Comparison of ENCODE assay signal across 15 cellular contexts in the genomic region with DNA sequence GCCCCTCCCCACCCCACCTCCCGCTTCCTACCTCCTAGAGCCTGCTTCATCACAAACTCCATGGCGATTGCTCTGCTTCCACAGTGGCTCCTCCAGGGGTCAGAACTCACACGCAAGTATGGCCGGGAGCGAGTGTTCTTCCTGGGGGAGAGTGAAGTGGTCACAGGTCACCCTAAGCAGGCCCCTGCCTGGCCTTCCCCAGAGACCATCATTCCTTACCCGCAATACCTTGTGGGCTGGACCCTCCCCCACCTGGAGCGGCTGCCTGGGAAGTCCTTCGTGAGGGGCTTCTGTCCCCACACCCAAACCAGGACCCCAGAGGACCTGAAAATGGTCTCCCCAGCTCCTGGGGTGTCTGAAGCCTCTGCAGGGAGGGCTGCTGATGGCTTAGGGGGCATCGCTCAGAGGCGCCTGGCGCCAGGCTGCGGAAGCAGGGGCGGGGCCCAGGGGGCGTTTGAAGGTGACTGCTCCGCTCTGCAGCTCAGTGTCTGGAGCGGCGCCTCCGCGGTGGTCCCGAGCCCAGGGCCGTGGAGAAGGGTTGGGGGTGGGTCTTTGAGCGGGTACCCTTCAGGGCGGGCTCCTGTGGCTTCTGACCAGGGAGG. TPM values are rescaled to one million over a fixed set of nuclear protein-coding genes. Genes with fewer than 3 reads are reported as not detected.
DNase-seq lines count a peak whose midpoint lies in the region; ATAC-seq, FAIRE-seq and TF ChIP-seq lines count a peak whose summit lies in the region.
"Had no signal": no experiment of that assay in that cellular context is flagged by ENCODE, and none has a peak within 500 bp of the region (broad histone marks: within the 10 kb centered on the region; RNA-seq: fewer than 3 reads in every experiment).

No MANE protein-coding gene starts in this region.

- TF ChIP-seq POLR2A in GM12891 (IDR thresholded peaks at IDR 0.05; ENCODE audit: low read depth, low read length) = no peak

- H3K4me1 ChIP-seq in BLaER1 = peaks cover 41% of the 10 kb centered on the region

- no peak overlapping the region for H3K27ac Mint-ChIP-seq in nephron progenitor cell
- H3K27ac Mint-ChIP-seq: activated CD4-positive, alpha-beta T cell treated with anti-CD3 and anti-CD28 coated beads, Interleukin-2, amount 10 ng/mL, durations not matched to agents 7 days and 5 days; CD4-positive, CD25-positive, alpha-beta regulatory T cell had no signal

- peaks cover 84% of the 10 kb centered on the region for H3K27me3 ChIP-seq in BLaER1

- no peak for TF ChIP-seq CTCF in nephron progenitor cell (IDR thresholded peaks at IDR 0.05)

- H3K9me3 ChIP-seq in BLaER1 = no peaks in the 10 kb centered on the region
- H3K9me3 ChIP-seq: uterus had no signal

- peak overlapping the region; percentile 78 for H3K4me2 ChIP-seq in BLaER1

- H3K4me1 Mint-ChIP-seq in nephron progenitor cell = peaks cover 7% of the 10 kb centered on the region

- ATAC-seq in GM19455 (IDR thresholded peaks at IDR 0.05; ENCODE audit: unreplicated experiment) = no peak

- peaks cover 75% of the 10 kb centered on the region for H3K27me3 Mint-ChIP-seq in nephron progenitor cell (ENCODE audit: low read depth, poor library complexity)

- no peak overlapping the region; the same call in 1 of the 2 replicates for H3K27ac ChIP-seq in BLaER1
- H3K27ac ChIP-seq: uterus had no signal

- H3K4me3 Mint-ChIP-seq in nephron progenitor cell = no peak overlapping the region
- H3K4me3 Mint-ChIP-seq: activated CD4-positive, alpha-beta T cell treated with anti-CD3 and anti-CD28 coated beads, Interleukin-2, amount 10 ng/mL, durations not matched to agents 7 days and 5 days had no signal

- H3K9me3 Mint-ChIP-seq in nephron progenitor cell = no peaks in the 10 kb centered on the region
- H3K9me3 Mint-ChIP-seq: activated CD4-positive, alpha-beta T cell treated with anti-CD3 and anti-CD28 coated beads, Interleukin-2, amount 10 ng/mL, durations not matched to agents 7 days and 5 days had no signal

- no peaks in the 10 kb centered on the region for H3K36me3 Mint-ChIP-seq in nephron progenitor cell (ENCODE audit: low read depth)
- H3K36me3 Mint-ChIP-seq: CD4-positive, CD25-positive, alpha-beta regulatory T cell had no signal

- peak overlapping the region; percentile 50; the same call in 1 of the 2 replicates for H3K4me3 ChIP-seq in BLaER1
- H3K4me3 ChIP-seq: uterus had no signal

- no peaks in the 10 kb centered on the region for H3K36me3 ChIP-seq in BLaER1
- H3K36me3 ChIP-seq: uterus had no signal

- peak; percentile 6 for DNase-seq in EH (ENCODE audit: low read depth)
- peak; percentile 51 for DNase-seq in ecto neural progenitor cell (ENCODE audit: low spot score)
- peak; percentile 33 for DNase-seq in nephron progenitor cell
- DNase-seq in GM12891 (ENCODE audit: insufficient read length, low spot score) = no peak
- no peak for DNase-seq in NCI-H146 treated with DMSO at 0.1 percent for 48 hours (lab: John Stamatoyannopoulos, UW; ENCODE audit: unreplicated experiment)
- DNase-seq: activated CD4-positive, alpha-beta T cell treated with anti-CD3 and anti-CD28 coated beads, Interleukin-2, amount 10 ng/mL, durations not matched to agents 7 days and 5 days; CD4-positive, CD25-positive, alpha-beta regulatory T cell; GDM1; NCI-H1105 treated with DMSO at 0.1 percent for 48 hours; NCI-H510A; stimulated activated CD4-positive, alpha-beta T cell treated with anti-CD3 and anti-CD28 coated beads, Interleukin-2, amount 100 ng/mL, for 48 hours; T-helper 1 cell; uterus had no signal

- no peak overlapping the region for H3K9ac ChIP-seq in BLaER1

- no peak for FAIRE-seq in GM12891 (lab: Jason Lieb, UNC)

- peaks cover 50% of the 10 kb centered on the region for H4K20me1 ChIP-seq in BLaER1

TF ChIP-seq in GM12891, 5 proteins besides CTCF, POLR2A, EP300 and RAD21:
- TF ChIP-seq TAF1 (IDR thresholded peaks at IDR 0.05; ENCODE audit: low read depth, low read length) (no peak), SPI1 (IDR thresholded peaks at IDR 0.05; ENCODE audit: low read depth, low read length) (no peak), PAX5 (IDR thresholded peaks at IDR 0.05; ENCODE audit: insufficient read depth, low read length, severe bottlenecking) (no peak), POU2F2 (IDR thresholded peaks at IDR 0.05; ENCODE audit: low read depth, low read length) (no peak), POLR2AphosphoS5 (IDR thresholded peaks at IDR 0.05; ENCODE audit: low read depth, low read length) (no peak)

RNA-seq across cellular contexts. Expression of a gene that starts 1.4 kb away (rescaled TPM):
- polyA plus RNA-seq in GM12891 (2012; ENCODE audit: low read depth, missing spikeins) = 0.73 TPM

Comparison
In these comparisons a context has a peak if more than half of its experiments do, and no peak if none do; other contexts are left out.
1. DNase-seq: peak in EH (single experiment), ecto neural progenitor cell (single experiment) and nephron progenitor cell (single experiment); none in GM12891 (single experiment) and NCI-H146 treated with DMSO at 0.1 percent for 48 hours (single experiment).